32 cellular contexts compared by ENCODE assay signal in the genomic region with DNA sequence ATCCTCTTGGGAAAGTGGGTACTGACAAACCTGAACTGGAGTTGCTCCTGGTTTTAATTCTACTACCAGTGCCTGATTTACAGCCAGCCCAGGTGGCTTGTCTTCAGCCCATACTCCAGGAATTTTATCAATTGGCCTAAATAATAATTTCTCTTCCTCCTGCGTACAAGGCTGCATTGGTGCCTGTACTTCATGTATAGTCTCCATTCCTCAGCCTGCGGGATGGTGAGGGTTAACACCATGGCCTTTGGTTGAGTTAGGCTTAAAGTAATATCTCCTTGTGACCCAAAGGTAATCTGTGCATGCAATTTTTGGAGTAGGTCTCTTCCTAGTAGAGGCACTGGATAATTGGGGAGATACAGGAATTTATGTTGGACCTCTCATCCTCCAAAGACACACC.
"Had no signal": no experiment of that assay in that cellular context is flagged by ENCODE, and none has a peak within 500 bp of the region (broad histone marks: within the 10 kb centered on the region; RNA-seq: fewer than 3 reads in every experiment).

No MANE protein-coding gene starts in this region.

- H3K27ac Mint-ChIP-seq: activated CD4-positive, alpha-beta memory T cell treated with anti-CD3 and anti-CD28 coated beads for 36 hours; activated CD4-positive, alpha-beta T cell treated with anti-CD3 and anti-CD28 coated beads for 36 hours; activated CD4-positive, alpha-beta T cell treated with anti-CD3 and anti-CD28 coated beads, Interleukin-2, amount 10 ng/mL, durations not matched to agents 24 days and 14 days; activated CD8-positive, alpha-beta memory T cell treated with anti-CD3 and anti-CD28 coated beads, Interleukin-2, amount 10 ng/mL, durations not matched to agents 7 days and 5 days; activated CD8-positive, alpha-beta T cell treated with anti-CD3 and anti-CD28 coated beads, Interleukin-2, amount 10 ng/mL, durations not matched to agents 7 days and 5 days; activated naive CD4-positive, alpha-beta T cell treated with anti-CD3 and anti-CD28 coated beads for 36 hours; activated naive CD4-positive, alpha-beta T cell treated with anti-CD3 and anti-CD28 coated beads, Interleukin-2, amount 50 U/mL, for 24 hours; activated naive CD8-positive, alpha-beta T cell treated with anti-CD3 and anti-CD28 coated beads for 36 hours; activated naive CD8-positive, alpha-beta T cell treated with anti-CD3 and anti-CD28 coated beads, Interleukin-2, amount 50 U/mL, for 24 hours; activated T-helper 1 cell treated with anti-CD3 and anti-CD28 coated beads, Interleukin-12 subunit alpha, Interleukin-12 subunit beta, Interleukin-2, Interleukin-4 antibody, amounts not matched to agents 30 ng/mL and 10 ng/mL and 1 ng/mL, durations not matched to agents 14 hours and 24 hours and 36 hours; activated T-helper 2 cell treated with anti-CD3 and anti-CD28 coated beads, Interferon-gamma antibody, Interleukin-2, Interleukin-4, amounts not matched to agents 10 μg/mL and 5 μg/mL and 100 μg/mL, durations not matched to agents 14 hours and 24 hours and 36 hours had no signal

- H3K4me3 Mint-ChIP-seq: activated CD4-positive, alpha-beta memory T cell treated with anti-CD3 and anti-CD28 coated beads for 36 hours; activated CD4-positive, alpha-beta T cell treated with anti-CD3 and anti-CD28 coated beads for 36 hours; activated CD4-positive, alpha-beta T cell treated with anti-CD3 and anti-CD28 coated beads, Interleukin-2, amount 10 ng/mL, durations not matched to agents 24 days and 14 days; activated CD8-positive, alpha-beta memory T cell treated with anti-CD3 and anti-CD28 coated beads, Interleukin-2, amount 10 ng/mL, durations not matched to agents 7 days and 5 days; activated CD8-positive, alpha-beta T cell treated with anti-CD3 and anti-CD28 coated beads, Interleukin-2, amount 10 ng/mL, durations not matched to agents 7 days and 5 days; activated naive CD4-positive, alpha-beta T cell treated with anti-CD3 and anti-CD28 coated beads for 36 hours; activated naive CD4-positive, alpha-beta T cell treated with anti-CD3 and anti-CD28 coated beads, Interleukin-2, amount 50 U/mL, for 24 hours; activated naive CD8-positive, alpha-beta T cell treated with anti-CD3 and anti-CD28 coated beads for 36 hours; activated naive CD8-positive, alpha-beta T cell treated with anti-CD3 and anti-CD28 coated beads, Interleukin-2, amount 50 U/mL, for 24 hours; activated T-helper 1 cell treated with anti-CD3 and anti-CD28 coated beads, Interleukin-12 subunit alpha, Interleukin-12 subunit beta, Interleukin-2, Interleukin-4 antibody, amounts not matched to agents 30 ng/mL and 10 ng/mL and 1 ng/mL, durations not matched to agents 14 hours and 24 hours and 36 hours had no signal

- H3K4me3 ChIP-seq: adrenal gland, body of pancreas, cardiac muscle cell, colonic mucosa, gastrocnemius medialis had no signal

- DNase-seq: activated CD4-positive, alpha-beta memory T cell treated with anti-CD3 and anti-CD28 coated beads for 36 hours; activated CD4-positive, alpha-beta T cell treated with anti-CD3 and anti-CD28 coated beads for 36 hours; activated CD4-positive, alpha-beta T cell treated with anti-CD3 and anti-CD28 coated beads, Interleukin-2, amount 10 ng/mL, durations not matched to agents 24 days and 14 days; activated CD4-positive, CD25-positive, alpha-beta regulatory T cell; activated CD4-positive, CD25-positive, alpha-beta regulatory T cell treated with anti-CD3 and anti-CD28 coated beads, Interleukin-2, amount 50 U/mL, for 72 hours; activated CD8-positive, alpha-beta memory T cell treated with anti-CD3 and anti-CD28 coated beads, Interleukin-2, amount 10 ng/mL, durations not matched to agents 7 days and 5 days; activated CD8-positive, alpha-beta memory T cell treated with anti-CD3 and anti-CD28 coated beads, Interleukin-2, amount 50 U/mL, for 4 hours; activated CD8-positive, alpha-beta T cell treated with anti-CD3 and anti-CD28 coated beads, Interleukin-2, amount 10 ng/mL, durations not matched to agents 7 days and 5 days; activated effector memory CD4-positive, alpha-beta T cell treated with anti-CD3 and anti-CD28 coated beads, Interleukin-2, amount 50 U/mL, for 16 hours; activated naive CD4-positive, alpha-beta T cell treated with anti-CD3 and anti-CD28 coated beads for 36 hours; activated naive CD8-positive, alpha-beta T cell treated with anti-CD3 and anti-CD28 coated beads for 36 hours; activated naive CD8-positive, alpha-beta T cell treated with anti-CD3 and anti-CD28 coated beads, Interleukin-2, amount 50 U/mL, for 24 hours; activated T-cell treated with anti-CD3 and anti-CD28 coated beads, Interleukin-2, amount 50 U/mL, for 1 hour; activated T-cell treated with anti-CD3 and anti-CD28 coated beads, Interleukin-2, amount 50 U/mL, for 48 hours; adrenal gland; amygdala; aorta; body of pancreas; central memory CD4-positive, alpha-beta T cell; cerebellar nuclear complex; colonic mucosa; effector CD8-positive, alpha-beta T cell; foreskin fibroblast; gastrocnemius medialis; glutamatergic neuron; T-helper 2 cell had no signal

- H3K27me3 Mint-ChIP-seq: activated CD4-positive, alpha-beta memory T cell treated with anti-CD3 and anti-CD28 coated beads for 36 hours; activated CD4-positive, alpha-beta T cell treated with anti-CD3 and anti-CD28 coated beads for 36 hours; activated CD4-positive, alpha-beta T cell treated with anti-CD3 and anti-CD28 coated beads, Interleukin-2, amount 10 ng/mL, durations not matched to agents 24 days and 14 days; activated CD8-positive, alpha-beta memory T cell treated with anti-CD3 and anti-CD28 coated beads, Interleukin-2, amount 10 ng/mL, durations not matched to agents 7 days and 5 days; activated naive CD4-positive, alpha-beta T cell treated with anti-CD3 and anti-CD28 coated beads, Interleukin-2, amount 50 U/mL, for 24 hours; activated naive CD8-positive, alpha-beta T cell treated with anti-CD3 and anti-CD28 coated beads for 36 hours; activated naive CD8-positive, alpha-beta T cell treated with anti-CD3 and anti-CD28 coated beads, Interleukin-2, amount 50 U/mL, for 24 hours had no signal

- FAIRE-seq: endometrium had no signal

- H3K4me1 ChIP-seq: colonic mucosa had no signal

- H3K9me3 ChIP-seq: colonic mucosa, gastrocnemius medialis had no signal

- H3K36me3 ChIP-seq: colonic mucosa had no signal

- H3K27ac ChIP-seq: cardiac muscle cell, colonic mucosa, gastrocnemius medialis had no signal

- H3K4me1 Mint-ChIP-seq: activated CD4-positive, alpha-beta T cell treated with anti-CD3 and anti-CD28 coated beads for 36 hours; activated CD4-positive, alpha-beta T cell treated with anti-CD3 and anti-CD28 coated beads, Interleukin-2, amount 10 ng/mL, durations not matched to agents 24 days and 14 days; activated CD8-positive, alpha-beta memory T cell treated with anti-CD3 and anti-CD28 coated beads, Interleukin-2, amount 10 ng/mL, durations not matched to agents 7 days and 5 days had no signal

- ATAC-seq: activated CD4-positive, alpha-beta T cell treated with anti-CD3 and anti-CD28 coated beads for 36 hours; activated CD8-positive, alpha-beta memory T cell treated with anti-CD3 and anti-CD28 coated beads, Interleukin-2, amount 10 ng/mL, durations not matched to agents 7 days and 5 days; activated CD8-positive, alpha-beta T cell treated with anti-CD3 and anti-CD28 coated beads, Interleukin-2, amount 10 ng/mL, durations not matched to agents 7 days and 5 days; activated naive CD8-positive, alpha-beta T cell treated with anti-CD3 and anti-CD28 coated beads, Interleukin-2, amount 50 U/mL, for 24 hours; body of pancreas; esophagus mucosa; gastrocnemius medialis had no signal

- H3K27me3 ChIP-seq: adrenal gland, body of pancreas, cardiac muscle cell, colonic mucosa, gastrocnemius medialis had no signal
